Comparison of ENCODE assay signal across 13 cellular contexts in the genomic region with DNA sequence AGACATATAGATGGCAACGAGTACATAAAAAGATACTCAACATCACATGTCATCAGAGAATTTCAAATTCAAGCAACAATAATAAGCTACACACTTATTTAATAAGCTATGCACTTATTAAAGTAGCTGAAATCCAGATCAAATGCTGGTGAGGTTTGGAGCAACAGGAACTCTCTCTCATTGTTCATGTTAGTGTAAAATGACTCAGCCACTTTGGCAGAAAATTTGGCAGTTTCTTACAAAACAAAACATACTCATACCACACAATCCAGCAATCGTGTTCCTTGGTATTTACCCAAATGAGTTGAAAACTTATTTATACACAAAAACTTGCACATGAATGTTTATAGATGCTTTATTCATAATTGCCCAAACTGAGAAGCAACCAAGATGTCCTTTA.
"Had no signal": no experiment of that assay in that cellular context is flagged by ENCODE, and none has a peak within 500 bp of the region (broad histone marks: within the 10 kb centered on the region; RNA-seq: fewer than 3 reads in every experiment).

No MANE protein-coding gene starts in this region.

- H3K4me1 ChIP-seq: ascending aorta, gastrocnemius medialis, left ventricle myocardium inferior had no signal

- H3K9me3 ChIP-seq: ascending aorta, gastrocnemius medialis, heart right ventricle, left ventricle myocardium inferior, ovary, thoracic aorta had no signal

- H3K36me3 ChIP-seq: ascending aorta, gastrocnemius medialis, heart right ventricle, left ventricle myocardium inferior, ovary, thoracic aorta had no signal

- DNase-seq: activated CD4-positive, CD25-positive, alpha-beta regulatory T cell; activated gamma-delta T cell treated with Interleukin-2 at 50 U/mL for 16 hours; activated naive CD8-positive, alpha-beta T cell treated with anti-CD3 and anti-CD28 coated beads, Interleukin-2, amount 10 ng/mL, durations not matched to agents 7 days and 5 days; activated T-cell treated with anti-CD3 and anti-CD28 coated beads, Interleukin-2, amount 50 U/mL, for 4 hours; gastrocnemius medialis; heart right ventricle; kidney; left ventricle myocardium inferior; ovary; stimulated activated CD4-positive, alpha-beta T cell treated with anti-CD3 and anti-CD28 coated beads, Interleukin-2, amount 100 ng/mL, for 48 hours; T-helper 17 cell had no signal

- H3K4me3 ChIP-seq: ascending aorta, gastrocnemius medialis, heart right ventricle, left ventricle myocardium inferior, ovary, thoracic aorta had no signal

- H3K27me3 ChIP-seq: ascending aorta, gastrocnemius medialis, heart right ventricle, ovary had no signal

- H3K27ac ChIP-seq: ascending aorta, gastrocnemius medialis, heart right ventricle, left ventricle myocardium inferior, ovary, thoracic aorta had no signal
